In genomic region chr2:177246523-177247030, GRCh38 we compare ENCODE assay signal across 8 cellular contexts. TPM values are rescaled to one million over a fixed set of nuclear protein-coding genes. Genes with fewer than 3 reads are reported as not detected.
DNase-seq lines count a peak whose midpoint lies in the region; ATAC-seq and TF ChIP-seq lines count a peak whose summit lies in the region.
"Not testable (repeated sequence)": the region's sequence is repeated elsewhere in the genome, so short reads cannot be mapped to it uniquely, and the experiment has no call there.

No MANE protein-coding gene starts in this region.

- peaks cover 29% of the 10 kb centered on the region for H3K36me3 Mint-ChIP-seq in CD4-positive, CD25-positive, alpha-beta regulatory T cell
- peaks cover 43% of the 10 kb centered on the region for H3K36me3 Mint-ChIP-seq in activated CD4-positive, alpha-beta T cell treated with anti-CD3 and anti-CD28 coated beads for 36 hours (ENCODE audit: low read depth)
- not testable (repeated sequence) for H3K36me3 Mint-ChIP-seq in activated naive CD8-positive, alpha-beta T cell
- H3K36me3 Mint-ChIP-seq in effector memory CD8-positive, alpha-beta T cell (ENCODE audit: insufficient read depth) = peaks cover 36% of the 10 kb centered on the region

- peaks cover 97% of the 10 kb centered on the region for H3K79me2 ChIP-seq in osteoblast (ENCODE audit: insufficient read depth, low read length)

- 67% methylated on average over 1 of the region's 2 CpGs for WGBS in right lobe of liver (ENCODE audit: insufficient coverage, low coverage, low lambda C conversion rate, missing lambda C conversion rate)
- WGBS in stomach, 5 donors = 80 to 90% (median 88%) methylated on average over 2 of the region's 2 CpGs

- not testable (repeated sequence) for H3K9ac ChIP-seq in HUES6 (ENCODE audit: low read length)

- DNase-seq in CD4-positive, CD25-positive, alpha-beta regulatory T cell; activated CD4-positive, alpha-beta T cell treated with anti-CD3 and anti-CD28 coated beads for 36 hours; effector memory CD8-positive, alpha-beta T cell; right lobe of liver; osteoblast (ENCODE audit: insufficient read length, low spot score, missing footprints); stomach: not testable (repeated sequence)

- POLR2A ChIA-PET in activated CD4-positive, alpha-beta T cell treated with anti-CD3 and anti-CD28 coated beads for 36 hours (lab: Charles Lee) = interaction anchor here (0.9 kb wide), 1 partner anchor 8 kb away, joined by 3 read pairs; no protein-coding TSS in a partner anchor

- TF ChIP-seq CTCF in right lobe of liver (IDR thresholded peaks at IDR 0.05); osteoblast (IDR thresholded peaks at IDR 0.05; ENCODE audit: extremely low read depth, low read depth, low read length); stomach (IDR thresholded peaks at IDR 0.05): not testable (repeated sequence)

- peak overlapping the region; percentile 20 for H3K27ac ChIP-seq in CD4-positive, CD25-positive, alpha-beta regulatory T cell (ENCODE audit: insufficient read depth, low read length, poor library complexity, severe bottlenecking)
- peak overlapping the region; percentile 72; the same call in 1 of the 2 replicates for H3K27ac ChIP-seq in HUES6 (ENCODE audit: low read depth, low read length)
- H3K27ac ChIP-seq in right lobe of liver = peak overlapping the region in 2 of 3 donors; percentile 50 to 51
- H3K27ac ChIP-seq in osteoblast (ENCODE audit: low read depth, low read length) = peak overlapping the region; percentile 97
- H3K27ac ChIP-seq in stomach = peak overlapping the region in 4 of 5 donors; percentile 36 to 94 (median 65)

- intact Hi-C loops in activated CD4-positive, alpha-beta T cell treated with anti-CD3 and anti-CD28 coated beads for 36 hours (cut with DNase I, micrococcal nuclease); right lobe of liver (cut with DNase I); stomach (cut with DNase I; ENCODE audit: low total_unique reads): not testable (repeated sequence)

- not testable (repeated sequence) for TF ChIP-seq EP300 in stomach (IDR thresholded peaks at IDR 0.05)

- H3K4me1 Mint-ChIP-seq in CD4-positive, CD25-positive, alpha-beta regulatory T cell = peaks cover 31 to 91% (median 70%) of the 10 kb centered on the region in 4 donors
- H3K4me1 Mint-ChIP-seq in activated CD4-positive, alpha-beta T cell treated with anti-CD3 and anti-CD28 coated beads for 36 hours = peaks cover 79% of the 10 kb centered on the region
- peaks cover 83% of the 10 kb centered on the region for H3K4me1 Mint-ChIP-seq in activated naive CD8-positive, alpha-beta T cell (ENCODE audit: low read depth)
- peaks cover 56 to 65% of the 10 kb centered on the region in 2 donors for H3K4me1 Mint-ChIP-seq in effector memory CD8-positive, alpha-beta T cell (ENCODE audit: low read depth in 2 of 2)

- TF ChIP-seq POLR2A in right lobe of liver (IDR thresholded peaks at IDR 0.05); stomach (IDR thresholded peaks at IDR 0.05): not testable (repeated sequence)

- CTCF ChIA-PET in activated CD4-positive, alpha-beta T cell treated with anti-CD3 and anti-CD28 coated beads for 36 hours (lab: Charles Lee) = interaction anchor here (0.7 to 1.5 kb wide), 2 partner anchors 22 to 170 kb away, joined by 3 to 7 read pairs; no protein-coding TSS in a partner anchor

- not testable (repeated sequence) for H3K4me2 ChIP-seq in osteoblast (ENCODE audit: insufficient read depth, low read length)

- H3K9me3 Mint-ChIP-seq in CD4-positive, CD25-positive, alpha-beta regulatory T cell; activated CD4-positive, alpha-beta T cell treated with anti-CD3 and anti-CD28 coated beads for 36 hours (ENCODE audit: low read depth); activated naive CD8-positive, alpha-beta T cell (ENCODE audit: low read depth); effector memory CD8-positive, alpha-beta T cell: not testable (repeated sequence)

- ATAC-seq in CD4-positive, CD25-positive, alpha-beta regulatory T cell (ENCODE audit: low read depth in 2 of 2); activated CD4-positive, alpha-beta T cell treated with anti-CD3 and anti-CD28 coated beads for 36 hours; effector memory CD8-positive, alpha-beta T cell (replicated peaks); right lobe of liver: not testable (repeated sequence)

- H3K36me3 ChIP-seq in CD4-positive, CD25-positive, alpha-beta regulatory T cell (ENCODE audit: control insufficient read depth, insufficient read depth, low read length) = peaks cover 12% of the 10 kb centered on the region
- not testable (repeated sequence) for H3K36me3 ChIP-seq in HUES6 (ENCODE audit: control insufficient read depth, insufficient read depth, low read length); osteoblast (ENCODE audit: insufficient read depth, low read length); stomach
- peaks cover 0 to 11% (median 0%) of the 10 kb centered on the region in 4 donors for H3K36me3 ChIP-seq in right lobe of liver

- not testable (repeated sequence) for H3K9me3 ChIP-seq in CD4-positive, CD25-positive, alpha-beta regulatory T cell (ENCODE audit: control insufficient read depth in 2 of 2, low read length in 2 of 2); HUES6 (ENCODE audit: control insufficient read depth, insufficient read depth, low read depth, low read length); right lobe of liver; osteoblast (ENCODE audit: low read depth, low read length); stomach

- H3K27ac Mint-ChIP-seq in CD4-positive, CD25-positive, alpha-beta regulatory T cell = peak overlapping the region; percentile 36 to 87 (median 73)
- peak overlapping the region; percentile 63 for H3K27ac Mint-ChIP-seq in activated CD4-positive, alpha-beta T cell treated with anti-CD3 and anti-CD28 coated beads for 36 hours
- peak overlapping the region; percentile 61 for H3K27ac Mint-ChIP-seq in activated naive CD8-positive, alpha-beta T cell
- peak overlapping the region; percentile 51 to 68 for H3K27ac Mint-ChIP-seq in effector memory CD8-positive, alpha-beta T cell

- H3K27me3 ChIP-seq in CD4-positive, CD25-positive, alpha-beta regulatory T cell (ENCODE audit: control insufficient read depth, insufficient read depth, low read length); HUES6 (ENCODE audit: control insufficient read depth, insufficient read depth, low read length); right lobe of liver; osteoblast (ENCODE audit: insufficient read depth, low read length); stomach: not testable (repeated sequence)

- H3K4me3 ChIP-seq in CD4-positive, CD25-positive, alpha-beta regulatory T cell (ENCODE audit: low read depth, low read length); HUES6 (ENCODE audit: low read depth, low read length); right lobe of liver; osteoblast (ENCODE audit: insufficient read depth, low read length); stomach: not testable (repeated sequence)

- not testable (repeated sequence) for H3K27me3 Mint-ChIP-seq in CD4-positive, CD25-positive, alpha-beta regulatory T cell; activated CD4-positive, alpha-beta T cell treated with anti-CD3 and anti-CD28 coated beads for 36 hours; activated naive CD8-positive, alpha-beta T cell; effector memory CD8-positive, alpha-beta T cell

- H2AFZ ChIP-seq in osteoblast (ENCODE audit: low read length) = not testable (repeated sequence)

- peak overlapping the region in 2 of 4 donors; percentile 30 to 43 for H3K4me3 Mint-ChIP-seq in CD4-positive, CD25-positive, alpha-beta regulatory T cell
- H3K4me3 Mint-ChIP-seq in activated CD4-positive, alpha-beta T cell treated with anti-CD3 and anti-CD28 coated beads for 36 hours; activated naive CD8-positive, alpha-beta T cell; effector memory CD8-positive, alpha-beta T cell: not testable (repeated sequence)

- H3K4me1 ChIP-seq in CD4-positive, CD25-positive, alpha-beta regulatory T cell (ENCODE audit: control insufficient read depth, insufficient read depth, low read length, poor library complexity, severe bottlenecking) = peaks cover 74% of the 10 kb centered on the region
- H3K4me1 ChIP-seq in HUES6 (ENCODE audit: control insufficient read depth, insufficient read depth, low read length) (peaks cover 40% of the 10 kb centered on the region), right lobe of liver (peaks cover 0 to 78% (median 26%) of the 10 kb centered on the region in 4 donors), osteoblast (ENCODE audit: insufficient read depth, low read length) (peaks cover 47% of the 10 kb centered on the region), stomach (peaks cover 80 to 100% (median 90%) of the 10 kb centered on the region in 4 donors)

- H4K20me1 ChIP-seq in osteoblast (ENCODE audit: insufficient read depth, low read length) = peaks cover 49% of the 10 kb centered on the region

RNA-seq across cellular contexts. Expression of gene NFE2L2, which starts 17.9 kb away (rescaled TPM):
- total RNA-seq in CD4-positive, CD25-positive, alpha-beta regulatory T cell = 121 TPM
- 10 to 100 TPM; 44.5 to 64.7 (median 55.5) TPM for polyA plus RNA-seq in CD4-positive, CD25-positive, alpha-beta regulatory T cell
- 10 to 100 TPM; 56.6 to 81.5 TPM for total RNA-seq in activated CD4-positive, alpha-beta T cell treated with anti-CD3 and anti-CD28 coated beads for 36 hours
- total RNA-seq in right lobe of liver = 10 to 100 TPM; 27.9 to 83.6 (median 35.6) TPM
- total RNA-seq in osteoblast = 84.3 and 91.9 TPM in 2 replicates
- total RNA-seq in stomach = 100 to 1,000 TPM in 4 of 5 donors, 10 to 100 TPM in 1; 37.1 to 223 (median 101) TPM
- polyA plus RNA-seq in stomach = 100 to 1,000 TPM in 2 of 3 donors, 10 to 100 TPM in 1; 84.6 to 144 (median 123) TPM

RNA-seq across cellular contexts. Expression of gene HNRNPA3, which starts 34.0 kb away (rescaled TPM):
- total RNA-seq in CD4-positive, CD25-positive, alpha-beta regulatory T cell = 231 TPM
- 10 to 100 TPM; 38.8 to 62.8 (median 56.2) TPM for polyA plus RNA-seq in CD4-positive, CD25-positive, alpha-beta regulatory T cell
- 100 to 1,000 TPM; 200 to 290 TPM for total RNA-seq in activated CD4-positive, alpha-beta T cell treated with anti-CD3 and anti-CD28 coated beads for 36 hours
- 10 to 100 TPM; 22.4 to 70.4 (median 54.8) TPM for total RNA-seq in right lobe of liver
- 19.7 and 21.4 TPM in 2 replicates for total RNA-seq in osteoblast
- 100 to 1,000 TPM in 1 of 5 donors, 10 to 100 TPM in 4; 22.6 to 178 (median 54.3) TPM for total RNA-seq in stomach
- 100 to 1,000 TPM; 116 to 187 (median 144) TPM for polyA plus RNA-seq in stomach

Comparison
In these comparisons a context has a peak if more than half of its experiments do, and no peak if none do; other contexts are left out.
1. H3K27ac ChIP-seq: peak in every context shown above with its lines; median percentile 97 in osteoblast; 72 in HUES6; 65 in stomach; 50 in right lobe of liver; 20 in CD4-positive, CD25-positive, alpha-beta regulatory T cell.